Comparison of ENCODE assay signal across 15 cellular contexts in genomic region chr14:45222485-45223262, GRCh38. TPM values are rescaled to one million over a fixed set of nuclear protein-coding genes. Genes with fewer than 3 reads are reported as not detected.
DNase-seq lines count a peak whose midpoint lies in the region; ATAC-seq lines count a peak whose summit lies in the region.
"Had no signal": no experiment of that assay in that cellular context is flagged by ENCODE, and none has a peak within 500 bp of the region (broad histone marks: within the 10 kb centered on the region; RNA-seq: fewer than 3 reads in every experiment).

No MANE protein-coding gene starts in this region.

- no peak for ATAC-seq in activated naive CD8-positive, alpha-beta T cell treated with anti-CD3 and anti-CD28 coated beads, Interleukin-2, amount 50 U/mL, for 24 hours
- peak; percentile 47 for ATAC-seq in GM21515 (IDR thresholded peaks at IDR 0.05; ENCODE audit: unreplicated experiment)
- ATAC-seq in HG03342 (IDR thresholded peaks at IDR 0.05; ENCODE audit: unreplicated experiment) = peak; percentile 61
- no peak for ATAC-seq in effector memory CD8-positive, alpha-beta T cell (replicated peaks)
- ATAC-seq in left ventricle myocardium superior = no peak
- ATAC-seq: left cardiac atrium had no signal

- peaks cover 12% of the 10 kb centered on the region for H3K4me1 Mint-ChIP-seq in activated naive CD8-positive, alpha-beta T cell treated with anti-CD3 and anti-CD28 coated beads for 36 hours
- peaks cover 2% of the 10 kb centered on the region for H3K4me1 Mint-ChIP-seq in activated naive CD8-positive, alpha-beta T cell treated with anti-CD3 and anti-CD28 coated beads, Interleukin-2, amount 50 U/mL, for 24 hours
- H3K4me1 Mint-ChIP-seq in effector memory CD8-positive, alpha-beta T cell (ENCODE audit: low read depth in 2 of 2) = no peaks in the 10 kb centered on the region

- H3K4me3 Mint-ChIP-seq in activated naive CD8-positive, alpha-beta T cell treated with anti-CD3 and anti-CD28 coated beads for 36 hours = no peak overlapping the region
- no peak overlapping the region for H3K4me3 Mint-ChIP-seq in activated naive CD8-positive, alpha-beta T cell treated with anti-CD3 and anti-CD28 coated beads, Interleukin-2, amount 50 U/mL, for 24 hours
- no peak overlapping the region for H3K4me3 Mint-ChIP-seq in effector memory CD8-positive, alpha-beta T cell

- peak overlapping the region; percentile 31 for H3K27ac Mint-ChIP-seq in activated naive CD8-positive, alpha-beta T cell treated with anti-CD3 and anti-CD28 coated beads for 36 hours
- no peak overlapping the region for H3K27ac Mint-ChIP-seq in activated naive CD8-positive, alpha-beta T cell treated with anti-CD3 and anti-CD28 coated beads, Interleukin-2, amount 50 U/mL, for 24 hours
- peak overlapping the region in 1 of 2 donors; percentile 10 for H3K27ac Mint-ChIP-seq in effector memory CD8-positive, alpha-beta T cell
- H3K27ac Mint-ChIP-seq: progenitor cell of endocrine pancreas had no signal

- H3K27me3 Mint-ChIP-seq in activated naive CD8-positive, alpha-beta T cell treated with anti-CD3 and anti-CD28 coated beads for 36 hours = no peaks in the 10 kb centered on the region
- no peaks in the 10 kb centered on the region for H3K27me3 Mint-ChIP-seq in activated naive CD8-positive, alpha-beta T cell treated with anti-CD3 and anti-CD28 coated beads, Interleukin-2, amount 50 U/mL, for 24 hours
- H3K27me3 Mint-ChIP-seq in effector memory CD8-positive, alpha-beta T cell = no peaks in the 10 kb centered on the region
- H3K27me3 Mint-ChIP-seq: progenitor cell of endocrine pancreas had no signal

- no peak for DNase-seq in activated naive CD8-positive, alpha-beta T cell treated with anti-CD3 and anti-CD28 coated beads for 36 hours
- no peak for DNase-seq in activated naive CD8-positive, alpha-beta T cell treated with anti-CD3 and anti-CD28 coated beads, Interleukin-2, amount 50 U/mL, for 24 hours
- DNase-seq in HPDE6-E6E7 (ENCODE audit: extremely low spot score) (no peak), left ventricle myocardium superior (no peak), NCI-H1092 treated with DMSO at 0.1 percent for 48 hours (lab: John Stamatoyannopoulos, UW) (no peak)
- DNase-seq in effector memory CD8-positive, alpha-beta T cell = no peak
- DNase-seq: activated CD4-positive, CD25-positive, alpha-beta regulatory T cell; activated T-cell treated with anti-CD3 and anti-CD28 coated beads, Interleukin-2, amount 50 U/mL, for 48 hours; dermis blood vessel endothelial cell; hypothalamus; left cardiac atrium; NCI-H1417 had no signal

- peaks cover 52% of the 10 kb centered on the region for H3K36me3 Mint-ChIP-seq in activated naive CD8-positive, alpha-beta T cell treated with anti-CD3 and anti-CD28 coated beads for 36 hours
- peaks cover 63% of the 10 kb centered on the region for H3K36me3 Mint-ChIP-seq in activated naive CD8-positive, alpha-beta T cell treated with anti-CD3 and anti-CD28 coated beads, Interleukin-2, amount 50 U/mL, for 24 hours (ENCODE audit: low read depth)
- peaks cover 37% of the 10 kb centered on the region for H3K36me3 Mint-ChIP-seq in effector memory CD8-positive, alpha-beta T cell (ENCODE audit: insufficient read depth)

- H3K9me3 Mint-ChIP-seq in activated naive CD8-positive, alpha-beta T cell treated with anti-CD3 and anti-CD28 coated beads for 36 hours = peaks cover 4% of the 10 kb centered on the region
- no peaks in the 10 kb centered on the region for H3K9me3 Mint-ChIP-seq in activated naive CD8-positive, alpha-beta T cell treated with anti-CD3 and anti-CD28 coated beads, Interleukin-2, amount 50 U/mL, for 24 hours
- no peaks in the 10 kb centered on the region for H3K9me3 Mint-ChIP-seq in effector memory CD8-positive, alpha-beta T cell

- intact Hi-C loops in left ventricle myocardium superior (cut with micrococcal nuclease) = no loop called here

RNA-seq across cellular contexts. Expression of gene MIS18BP1, which starts 30.3 kb away (rescaled TPM):
- 10 to 100 TPM; 37.6 to 40.7 TPM for total RNA-seq in activated naive CD8-positive, alpha-beta T cell treated with anti-CD3 and anti-CD28 coated beads for 36 hours
- total RNA-seq in left ventricle myocardium superior = 5.5 TPM

Comparison
In these comparisons a context has a peak if more than half of its experiments do, and no peak if none do; other contexts are left out.
1. ATAC-seq: peak in GM21515 (single experiment) and HG03342 (single experiment); none in activated naive CD8-positive, alpha-beta T cell treated with anti-CD3 and anti-CD28 coated beads, Interleukin-2, amount 50 U/mL, for 24 hours (single experiment), effector memory CD8-positive, alpha-beta T cell (single experiment) and left ventricle myocardium superior (single experiment).